1 cellular context compared by ENCODE assay signal in the genomic region with DNA sequence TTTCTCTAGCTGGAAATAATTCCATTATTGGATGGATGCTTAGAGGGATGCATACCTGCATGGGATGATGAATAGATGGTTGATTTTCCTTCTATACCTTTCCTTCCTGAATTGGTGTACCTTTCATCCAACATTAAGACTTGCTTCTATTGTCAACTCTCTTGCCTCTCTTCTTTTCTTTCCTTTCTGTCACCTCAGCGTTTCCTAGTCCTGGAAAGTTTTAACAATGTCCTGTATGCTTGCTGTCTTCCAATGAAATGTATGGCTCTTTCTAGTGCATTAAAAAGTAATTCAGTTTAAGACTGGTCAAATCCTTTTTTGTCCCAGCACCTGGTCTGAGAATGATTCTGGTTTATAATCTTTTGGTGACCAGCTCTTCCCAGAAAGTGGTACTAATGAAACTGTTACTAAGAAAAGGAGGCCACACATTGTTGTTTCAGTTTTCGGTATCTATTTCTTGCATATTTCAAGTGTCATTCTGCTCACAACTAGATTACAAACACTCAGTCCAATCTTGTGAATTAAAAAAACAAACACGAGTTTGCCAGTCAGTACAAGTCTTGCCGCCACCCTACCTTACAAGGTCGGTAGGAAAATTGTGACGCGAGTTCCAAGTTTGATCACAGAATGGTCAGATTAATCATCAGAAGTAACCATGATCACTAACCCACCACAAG.
TF ChIP-seq lines count a peak whose summit lies in the region.

No MANE protein-coding gene starts in this region.

TF ChIP-seq in GM12878, 131 proteins besides CTCF, POLR2A, EP300 and RAD21 (continued from another document and continues in another):
- TF ChIP-seq, protein P1, sequence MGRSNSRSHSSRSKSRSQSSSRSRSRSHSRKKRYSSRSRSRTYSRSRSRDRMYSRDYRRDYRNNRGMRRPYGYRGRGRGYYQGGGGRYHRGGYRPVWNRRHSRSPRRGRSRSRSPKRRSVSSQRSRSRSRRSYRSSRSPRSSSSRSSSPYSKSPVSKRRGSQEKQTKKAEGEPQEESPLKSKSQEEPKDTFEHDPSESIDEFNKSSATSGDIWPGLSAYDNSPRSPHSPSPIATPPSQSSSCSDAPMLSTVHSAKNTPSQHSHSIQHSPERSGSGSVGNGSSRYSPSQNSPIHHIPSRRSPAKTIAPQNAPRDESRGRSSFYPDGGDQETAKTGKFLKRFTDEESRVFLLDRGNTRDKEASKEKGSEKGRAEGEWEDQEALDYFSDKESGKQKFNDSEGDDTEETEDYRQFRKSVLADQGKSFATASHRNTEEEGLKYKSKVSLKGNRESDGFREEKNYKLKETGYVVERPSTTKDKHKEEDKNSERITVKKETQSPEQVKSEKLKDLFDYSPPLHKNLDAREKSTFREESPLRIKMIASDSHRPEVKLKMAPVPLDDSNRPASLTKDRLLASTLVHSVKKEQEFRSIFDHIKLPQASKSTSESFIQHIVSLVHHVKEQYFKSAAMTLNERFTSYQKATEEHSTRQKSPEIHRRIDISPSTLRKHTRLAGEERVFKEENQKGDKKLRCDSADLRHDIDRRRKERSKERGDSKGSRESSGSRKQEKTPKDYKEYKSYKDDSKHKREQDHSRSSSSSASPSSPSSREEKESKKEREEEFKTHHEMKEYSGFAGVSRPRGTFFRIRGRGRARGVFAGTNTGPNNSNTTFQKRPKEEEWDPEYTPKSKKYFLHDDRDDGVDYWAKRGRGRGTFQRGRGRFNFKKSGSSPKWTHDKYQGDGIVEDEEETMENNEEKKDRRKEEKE (IDR thresholded peaks at IDR 0.05), result no peak
- TF ChIP-seq ZNF622 (IDR thresholded peaks at IDR 0.05), result no peak
- TF ChIP-seq, protein P2, sequence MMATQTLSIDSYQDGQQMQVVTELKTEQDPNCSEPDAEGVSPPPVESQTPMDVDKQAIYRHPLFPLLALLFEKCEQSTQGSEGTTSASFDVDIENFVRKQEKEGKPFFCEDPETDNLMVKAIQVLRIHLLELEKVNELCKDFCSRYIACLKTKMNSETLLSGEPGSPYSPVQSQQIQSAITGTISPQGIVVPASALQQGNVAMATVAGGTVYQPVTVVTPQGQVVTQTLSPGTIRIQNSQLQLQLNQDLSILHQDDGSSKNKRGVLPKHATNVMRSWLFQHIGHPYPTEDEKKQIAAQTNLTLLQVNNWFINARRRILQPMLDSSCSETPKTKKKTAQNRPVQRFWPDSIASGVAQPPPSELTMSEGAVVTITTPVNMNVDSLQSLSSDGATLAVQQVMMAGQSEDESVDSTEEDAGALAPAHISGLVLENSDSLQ (IDR thresholded peaks at IDR 0.05), result no peak
- no peak for TF ChIP-seq RB1 (IDR thresholded peaks at IDR 0.05; ENCODE audit: borderline replicate concordance)
- TF ChIP-seq, protein P3, sequence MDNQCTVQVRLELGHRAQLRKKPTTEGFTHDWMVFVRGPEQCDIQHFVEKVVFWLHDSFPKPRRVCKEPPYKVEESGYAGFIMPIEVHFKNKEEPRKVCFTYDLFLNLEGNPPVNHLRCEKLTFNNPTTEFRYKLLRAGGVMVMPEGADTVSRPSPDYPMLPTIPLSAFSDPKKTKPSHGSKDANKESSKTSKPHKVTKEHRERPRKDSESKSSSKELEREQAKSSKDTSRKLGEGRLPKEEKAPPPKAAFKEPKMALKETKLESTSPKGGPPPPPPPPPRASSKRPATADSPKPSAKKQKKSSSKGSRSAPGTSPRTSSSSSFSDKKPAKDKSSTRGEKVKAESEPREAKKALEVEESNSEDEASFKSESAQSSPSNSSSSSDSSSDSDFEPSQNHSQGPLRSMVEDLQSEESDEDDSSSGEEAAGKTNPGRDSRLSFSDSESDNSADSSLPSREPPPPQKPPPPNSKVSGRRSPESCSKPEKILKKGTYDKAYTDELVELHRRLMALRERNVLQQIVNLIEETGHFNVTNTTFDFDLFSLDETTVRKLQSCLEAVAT (IDR thresholded peaks at IDR 0.05), result no peak
- 0 out of 2 replicates have a peak, but pooled peaks have one; percentile 42 for TF ChIP-seq TCF12 (IDR thresholded peaks at IDR 0.05; ENCODE audit: low read depth, low read length)
- no peak for TF ChIP-seq SMARCA5 (IDR thresholded peaks at IDR 0.05)
- no peak for TF ChIP-seq SMC3 (IDR thresholded peaks at IDR 0.05; ENCODE audit: borderline replicate concordance, low read length)
- peak; percentile 41; the same call in 1 of the 2 replicates for TF ChIP-seq FOXM1 (IDR thresholded peaks at IDR 0.05; ENCODE audit: low read depth, low read length)
- TF ChIP-seq ZNF384 (IDR thresholded peaks at IDR 0.05; ENCODE audit: borderline replicate concordance, low read depth, low read length), result no peak
- no peak for TF ChIP-seq MYB (IDR thresholded peaks at IDR 0.05; ENCODE audit: borderline replicate concordance, low read depth, low read length)
- no peak for TF ChIP-seq HDAC6 (IDR thresholded peaks at IDR 0.05; ENCODE audit: unreplicated experiment)
- TF ChIP-seq, protein P4, sequence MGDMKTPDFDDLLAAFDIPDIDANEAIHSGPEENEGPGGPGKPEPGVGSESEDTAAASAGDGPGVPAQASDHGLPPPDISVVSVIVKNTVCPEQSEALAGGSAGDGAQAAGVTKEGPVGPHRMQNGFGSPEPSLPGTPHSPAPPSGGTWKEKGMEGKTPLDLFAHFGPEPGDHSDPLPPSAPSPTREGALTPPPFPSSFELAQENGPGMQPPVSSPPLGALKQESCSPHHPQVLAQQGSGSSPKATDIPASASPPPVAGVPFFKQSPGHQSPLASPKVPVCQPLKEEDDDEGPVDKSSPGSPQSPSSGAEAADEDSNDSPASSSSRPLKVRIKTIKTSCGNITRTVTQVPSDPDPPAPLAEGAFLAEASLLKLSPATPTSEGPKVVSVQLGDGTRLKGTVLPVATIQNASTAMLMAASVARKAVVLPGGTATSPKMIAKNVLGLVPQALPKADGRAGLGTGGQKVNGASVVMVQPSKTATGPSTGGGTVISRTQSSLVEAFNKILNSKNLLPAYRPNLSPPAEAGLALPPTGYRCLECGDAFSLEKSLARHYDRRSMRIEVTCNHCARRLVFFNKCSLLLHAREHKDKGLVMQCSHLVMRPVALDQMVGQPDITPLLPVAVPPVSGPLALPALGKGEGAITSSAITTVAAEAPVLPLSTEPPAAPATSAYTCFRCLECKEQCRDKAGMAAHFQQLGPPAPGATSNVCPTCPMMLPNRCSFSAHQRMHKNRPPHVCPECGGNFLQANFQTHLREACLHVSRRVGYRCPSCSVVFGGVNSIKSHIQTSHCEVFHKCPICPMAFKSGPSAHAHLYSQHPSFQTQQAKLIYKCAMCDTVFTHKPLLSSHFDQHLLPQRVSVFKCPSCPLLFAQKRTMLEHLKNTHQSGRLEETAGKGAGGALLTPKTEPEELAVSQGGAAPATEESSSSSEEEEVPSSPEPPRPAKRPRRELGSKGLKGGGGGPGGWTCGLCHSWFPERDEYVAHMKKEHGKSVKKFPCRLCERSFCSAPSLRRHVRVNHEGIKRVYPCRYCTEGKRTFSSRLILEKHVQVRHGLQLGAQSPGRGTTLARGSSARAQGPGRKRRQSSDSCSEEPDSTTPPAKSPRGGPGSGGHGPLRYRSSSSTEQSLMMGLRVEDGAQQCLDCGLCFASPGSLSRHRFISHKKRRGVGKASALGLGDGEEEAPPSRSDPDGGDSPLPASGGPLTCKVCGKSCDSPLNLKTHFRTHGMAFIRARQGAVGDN (IDR thresholded peaks at IDR 0.05), result 0 out of 2 replicates have a peak, but pooled peaks have one; percentile 57
- TF ChIP-seq, protein P5, sequence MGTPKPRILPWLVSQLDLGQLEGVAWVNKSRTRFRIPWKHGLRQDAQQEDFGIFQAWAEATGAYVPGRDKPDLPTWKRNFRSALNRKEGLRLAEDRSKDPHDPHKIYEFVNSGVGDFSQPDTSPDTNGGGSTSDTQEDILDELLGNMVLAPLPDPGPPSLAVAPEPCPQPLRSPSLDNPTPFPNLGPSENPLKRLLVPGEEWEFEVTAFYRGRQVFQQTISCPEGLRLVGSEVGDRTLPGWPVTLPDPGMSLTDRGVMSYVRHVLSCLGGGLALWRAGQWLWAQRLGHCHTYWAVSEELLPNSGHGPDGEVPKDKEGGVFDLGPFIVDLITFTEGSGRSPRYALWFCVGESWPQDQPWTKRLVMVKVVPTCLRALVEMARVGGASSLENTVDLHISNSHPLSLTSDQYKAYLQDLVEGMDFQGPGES (IDR thresholded peaks at IDR 0.05), result no peak
- TF ChIP-seq ATF7 (IDR thresholded peaks at IDR 0.05; ENCODE audit: low read depth), result peak; percentile 24
- TF ChIP-seq BRCA1 (IDR thresholded peaks at IDR 0.05; ENCODE audit: low read depth, low read length), result no peak
- TF ChIP-seq CHD4 (IDR thresholded peaks at IDR 0.05), result no peak
- TF ChIP-seq SUZ12 (IDR thresholded peaks at IDR 0.05; ENCODE audit: unreplicated experiment), result no peak
- no peak for TF ChIP-seq ZBED1 (IDR thresholded peaks at IDR 0.05; ENCODE audit: borderline replicate concordance)
- TF ChIP-seq, protein P6, sequence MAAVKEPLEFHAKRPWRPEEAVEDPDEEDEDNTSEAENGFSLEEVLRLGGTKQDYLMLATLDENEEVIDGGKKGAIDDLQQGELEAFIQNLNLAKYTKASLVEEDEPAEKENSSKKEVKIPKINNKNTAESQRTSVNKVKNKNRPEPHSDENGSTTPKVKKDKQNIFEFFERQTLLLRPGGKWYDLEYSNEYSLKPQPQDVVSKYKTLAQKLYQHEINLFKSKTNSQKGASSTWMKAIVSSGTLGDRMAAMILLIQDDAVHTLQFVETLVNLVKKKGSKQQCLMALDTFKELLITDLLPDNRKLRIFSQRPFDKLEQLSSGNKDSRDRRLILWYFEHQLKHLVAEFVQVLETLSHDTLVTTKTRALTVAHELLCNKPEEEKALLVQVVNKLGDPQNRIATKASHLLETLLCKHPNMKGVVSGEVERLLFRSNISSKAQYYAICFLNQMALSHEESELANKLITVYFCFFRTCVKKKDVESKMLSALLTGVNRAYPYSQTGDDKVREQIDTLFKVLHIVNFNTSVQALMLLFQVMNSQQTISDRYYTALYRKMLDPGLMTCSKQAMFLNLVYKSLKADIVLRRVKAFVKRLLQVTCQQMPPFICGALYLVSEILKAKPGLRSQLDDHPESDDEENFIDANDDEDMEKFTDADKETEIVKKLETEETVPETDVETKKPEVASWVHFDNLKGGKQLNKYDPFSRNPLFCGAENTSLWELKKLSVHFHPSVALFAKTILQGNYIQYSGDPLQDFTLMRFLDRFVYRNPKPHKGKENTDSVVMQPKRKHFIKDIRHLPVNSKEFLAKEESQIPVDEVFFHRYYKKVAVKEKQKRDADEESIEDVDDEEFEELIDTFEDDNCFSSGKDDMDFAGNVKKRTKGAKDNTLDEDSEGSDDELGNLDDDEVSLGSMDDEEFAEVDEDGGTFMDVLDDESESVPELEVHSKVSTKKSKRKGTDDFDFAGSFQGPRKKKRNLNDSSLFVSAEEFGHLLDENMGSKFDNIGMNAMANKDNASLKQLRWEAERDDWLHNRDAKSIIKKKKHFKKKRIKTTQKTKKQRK (IDR thresholded peaks at IDR 0.05; ENCODE audit: low read depth, low read length), result no peak
- TF ChIP-seq SMAD5 (IDR thresholded peaks at IDR 0.05; ENCODE audit: low read depth), result 0 out of 2 replicates have a peak, but pooled peaks have one; percentile 12
- TF ChIP-seq, protein P7, sequence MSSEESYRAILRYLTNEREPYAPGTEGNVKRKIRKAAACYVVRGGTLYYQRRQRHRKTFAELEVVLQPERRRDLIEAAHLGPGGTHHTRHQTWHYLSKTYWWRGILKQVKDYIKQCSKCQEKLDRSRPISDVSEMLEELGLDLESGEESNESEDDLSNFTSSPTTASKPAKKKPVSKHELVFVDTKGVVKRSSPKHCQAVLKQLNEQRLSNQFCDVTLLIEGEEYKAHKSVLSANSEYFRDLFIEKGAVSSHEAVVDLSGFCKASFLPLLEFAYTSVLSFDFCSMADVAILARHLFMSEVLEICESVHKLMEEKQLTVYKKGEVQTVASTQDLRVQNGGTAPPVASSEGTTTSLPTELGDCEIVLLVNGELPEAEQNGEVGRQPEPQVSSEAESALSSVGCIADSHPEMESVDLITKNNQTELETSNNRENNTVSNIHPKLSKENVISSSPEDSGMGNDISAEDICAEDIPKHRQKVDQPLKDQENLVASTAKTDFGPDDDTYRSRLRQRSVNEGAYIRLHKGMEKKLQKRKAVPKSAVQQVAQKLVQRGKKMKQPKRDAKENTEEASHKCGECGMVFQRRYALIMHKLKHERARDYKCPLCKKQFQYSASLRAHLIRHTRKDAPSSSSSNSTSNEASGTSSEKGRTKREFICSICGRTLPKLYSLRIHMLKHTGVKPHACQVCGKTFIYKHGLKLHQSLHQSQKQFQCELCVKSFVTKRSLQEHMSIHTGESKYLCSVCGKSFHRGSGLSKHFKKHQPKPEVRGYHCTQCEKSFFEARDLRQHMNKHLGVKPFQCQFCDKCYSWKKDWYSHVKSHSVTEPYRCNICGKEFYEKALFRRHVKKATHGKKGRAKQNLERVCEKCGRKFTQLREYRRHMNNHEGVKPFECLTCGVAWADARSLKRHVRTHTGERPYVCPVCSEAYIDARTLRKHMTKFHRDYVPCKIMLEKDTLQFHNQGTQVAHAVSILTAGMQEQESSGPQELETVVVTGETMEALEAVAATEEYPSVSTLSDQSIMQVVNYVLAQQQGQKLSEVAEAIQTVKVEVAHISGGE (CRISPR knock-in tag; IDR thresholded peaks at IDR 0.05), result no peak
- no peak for TF ChIP-seq ZNF217 (IDR thresholded peaks at IDR 0.05)
- TF ChIP-seq IKZF1 (conservative IDR thresholded peaks at IDR 0.05), result peak; percentile 74
- no peak for TF ChIP-seq RFX5 (IDR thresholded peaks at IDR 0.05; ENCODE audit: low read depth, low read length)
- TF ChIP-seq MEF2B (IDR thresholded peaks at IDR 0.05; ENCODE audit: partially characterized antibody, poor library complexity, severe bottlenecking), result peak; percentile 61
- no peak for TF ChIP-seq NR2C1 (IDR thresholded peaks at IDR 0.05)
- TF ChIP-seq, protein P8, sequence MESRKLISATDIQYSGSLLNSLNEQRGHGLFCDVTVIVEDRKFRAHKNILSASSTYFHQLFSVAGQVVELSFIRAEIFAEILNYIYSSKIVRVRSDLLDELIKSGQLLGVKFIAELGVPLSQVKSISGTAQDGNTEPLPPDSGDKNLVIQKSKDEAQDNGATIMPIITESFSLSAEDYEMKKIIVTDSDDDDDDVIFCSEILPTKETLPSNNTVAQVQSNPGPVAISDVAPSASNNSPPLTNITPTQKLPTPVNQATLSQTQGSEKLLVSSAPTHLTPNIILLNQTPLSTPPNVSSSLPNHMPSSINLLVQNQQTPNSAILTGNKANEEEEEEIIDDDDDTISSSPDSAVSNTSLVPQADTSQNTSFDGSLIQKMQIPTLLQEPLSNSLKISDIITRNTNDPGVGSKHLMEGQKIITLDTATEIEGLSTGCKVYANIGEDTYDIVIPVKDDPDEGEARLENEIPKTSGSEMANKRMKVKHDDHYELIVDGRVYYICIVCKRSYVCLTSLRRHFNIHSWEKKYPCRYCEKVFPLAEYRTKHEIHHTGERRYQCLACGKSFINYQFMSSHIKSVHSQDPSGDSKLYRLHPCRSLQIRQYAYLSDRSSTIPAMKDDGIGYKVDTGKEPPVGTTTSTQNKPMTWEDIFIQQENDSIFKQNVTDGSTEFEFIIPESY (IDR thresholded peaks at IDR 0.05), result no peak
- TF ChIP-seq, protein P9, sequence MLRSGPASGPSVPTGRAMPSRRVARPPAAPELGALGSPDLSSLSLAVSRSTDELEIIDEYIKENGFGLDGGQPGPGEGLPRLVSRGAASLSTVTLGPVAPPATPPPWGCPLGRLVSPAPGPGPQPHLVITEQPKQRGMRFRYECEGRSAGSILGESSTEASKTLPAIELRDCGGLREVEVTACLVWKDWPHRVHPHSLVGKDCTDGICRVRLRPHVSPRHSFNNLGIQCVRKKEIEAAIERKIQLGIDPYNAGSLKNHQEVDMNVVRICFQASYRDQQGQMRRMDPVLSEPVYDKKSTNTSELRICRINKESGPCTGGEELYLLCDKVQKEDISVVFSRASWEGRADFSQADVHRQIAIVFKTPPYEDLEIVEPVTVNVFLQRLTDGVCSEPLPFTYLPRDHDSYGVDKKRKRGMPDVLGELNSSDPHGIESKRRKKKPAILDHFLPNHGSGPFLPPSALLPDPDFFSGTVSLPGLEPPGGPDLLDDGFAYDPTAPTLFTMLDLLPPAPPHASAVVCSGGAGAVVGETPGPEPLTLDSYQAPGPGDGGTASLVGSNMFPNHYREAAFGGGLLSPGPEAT (IDR thresholded peaks at IDR 0.05; ENCODE audit: low read depth), result no peak
- TF ChIP-seq POU2F2 (IDR thresholded peaks at IDR 0.05; ENCODE audit: borderline replicate concordance, low read depth, low read length), result peak; percentile 83
- peak; percentile 69 for TF ChIP-seq EED (IDR thresholded peaks at IDR 0.05; ENCODE audit: low read depth)
- TF ChIP-seq CBX3 (IDR thresholded peaks at IDR 0.05; ENCODE audit: borderline replicate concordance, low read depth), result no peak
- TF ChIP-seq ASH2L (IDR thresholded peaks at IDR 0.05; ENCODE audit: borderline replicate concordance, low read depth), result no peak
